In the genomic region with DNA sequence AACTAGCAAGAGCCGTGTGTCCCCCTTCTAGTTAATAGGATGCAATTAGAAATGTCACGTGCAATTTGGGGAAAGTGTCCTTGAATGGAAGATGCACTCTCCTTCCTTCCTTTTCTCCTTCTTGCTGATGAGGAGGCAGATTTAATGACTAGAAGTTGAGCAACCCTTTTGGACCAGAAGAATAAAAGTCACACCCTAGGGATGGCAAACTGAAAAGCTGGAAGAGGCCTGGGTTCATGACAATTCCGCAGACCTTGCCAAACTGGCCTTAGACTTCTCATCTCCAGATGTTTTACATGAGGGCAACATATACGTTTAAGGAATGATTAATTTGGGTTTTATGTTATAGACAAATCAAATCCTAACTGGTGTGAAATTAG, we compare ENCODE assay signal across 22 cellular contexts. TPM values are rescaled to one million over a fixed set of nuclear protein-coding genes. Genes with fewer than 3 reads are reported as not detected.
A peak's percentile ranks its signal among the peaks of the same experiment; 100 is the strongest.
DNase-seq lines count a peak whose midpoint lies in the region; ATAC-seq and TF ChIP-seq lines count a peak whose summit lies in the region.
"Had no signal": no experiment of that assay in that cellular context is flagged by ENCODE, and none has a peak within 500 bp of the region (broad histone marks: within the 10 kb centered on the region; RNA-seq: fewer than 3 reads in every experiment).

No MANE protein-coding gene starts in this region.

- H3K9ac ChIP-seq in colonic mucosa (ENCODE audit: low read depth in 2 of 2, low read length in 2 of 2) (no peak overlapping the region), smooth muscle cell (ENCODE audit: low read depth) (no peak overlapping the region)
- H3K9ac ChIP-seq: BLaER1 had no signal

- ATAC-seq in Right ventricle myocardium inferior (peak; percentile 68), HG03354 (IDR thresholded peaks at IDR 0.05; ENCODE audit: poor library complexity, severe bottlenecking, unreplicated experiment) (no peak)
- ATAC-seq: activated CD8-positive, alpha-beta T cell treated with anti-CD3 and anti-CD28 coated beads for 36 hours had no signal

- H3F3A ChIP-seq in smooth muscle cell (ENCODE audit: low read depth) = no peaks in the 10 kb centered on the region

- peaks cover 0 to 9% (median 0%) of the 10 kb centered on the region in 6 donors for H3K9me3 Mint-ChIP-seq in immature natural killer cell
- H3K9me3 Mint-ChIP-seq: IgD-negative memory B cell had no signal

- peak overlapping the region; percentile 66 to 84 (median 79) for H3K4me3 Mint-ChIP-seq in immature natural killer cell
- H3K4me3 Mint-ChIP-seq: activated CD8-positive, alpha-beta T cell treated with anti-CD3 and anti-CD28 coated beads for 36 hours had no signal

- H3K79me2 ChIP-seq in smooth muscle cell (ENCODE audit: low read depth) = no peaks in the 10 kb centered on the region

- H3K36me3 ChIP-seq in colonic mucosa = no peaks in the 10 kb centered on the region
- no peaks in the 10 kb centered on the region for H3K36me3 ChIP-seq in vagina
- no peaks in the 10 kb centered on the region for H3K36me3 ChIP-seq in smooth muscle cell (ENCODE audit: low read depth)
- H3K36me3 ChIP-seq: BLaER1, cardiac muscle cell, MG63 had no signal

- no peak overlapping the region for H2AFZ ChIP-seq in smooth muscle cell (ENCODE audit: low read depth)

- H3K4me3 ChIP-seq in colonic mucosa (no peak overlapping the region), vagina (no peak overlapping the region), smooth muscle cell (no peak overlapping the region)
- H3K4me3 ChIP-seq: BLaER1, cardiac muscle cell, MG63 had no signal

- H3K4me2 ChIP-seq in smooth muscle cell = no peak overlapping the region
- H3K4me2 ChIP-seq: BLaER1 had no signal

- H3K27me3 Mint-ChIP-seq in immature natural killer cell (ENCODE audit: low read depth in 3 of 3) = peaks cover 2 to 5% (median 4%) of the 10 kb centered on the region in 3 donors

- no peaks in the 10 kb centered on the region for H3K4me1 ChIP-seq in colonic mucosa
- H3K4me1 ChIP-seq in vagina = peaks cover 16% of the 10 kb centered on the region
- H3K4me1 ChIP-seq in smooth muscle cell (ENCODE audit: low read depth) = peaks cover 6% of the 10 kb centered on the region

- peak overlapping the region; percentile 79 to 93 (median 88) for H3K27ac Mint-ChIP-seq in immature natural killer cell
- H3K27ac Mint-ChIP-seq: activated CD8-positive, alpha-beta T cell treated with anti-CD3 and anti-CD28 coated beads for 36 hours; IgD-negative memory B cell had no signal

- H3K27ac ChIP-seq in colonic mucosa (no peak overlapping the region), vagina (peak overlapping the region; percentile 30), smooth muscle cell (ENCODE audit: low read depth) (no peak overlapping the region)
- H3K27ac ChIP-seq: BLaER1, cardiac muscle cell had no signal

- H3K27me3 ChIP-seq in colonic mucosa (no peaks in the 10 kb centered on the region), vagina (no peaks in the 10 kb centered on the region), smooth muscle cell (ENCODE audit: low read depth) (no peaks in the 10 kb centered on the region)
- H3K27me3 ChIP-seq: BLaER1, MG63 had no signal

- TF ChIP-seq POLR2A in vagina (IDR thresholded peaks at IDR 0.05) = no peak

- TF ChIP-seq CTCF in colonic mucosa (IDR thresholded peaks at IDR 0.05) = no peak
- TF ChIP-seq CTCF in vagina (IDR thresholded peaks at IDR 0.05) = no peak
- no peak for TF ChIP-seq CTCF in smooth muscle cell (IDR thresholded peaks at IDR 0.05; ENCODE audit: borderline replicate concordance, insufficient read depth, poor library complexity, severe bottlenecking)

- no peaks in the 10 kb centered on the region for H4K20me1 ChIP-seq in smooth muscle cell (ENCODE audit: low read depth)
- H4K20me1 ChIP-seq: BLaER1 had no signal

- peaks cover 39 to 51% of the 10 kb centered on the region in 2 donors for H3K4me1 Mint-ChIP-seq in immature natural killer cell

- DNase-seq in Right ventricle myocardium inferior (ENCODE audit: missing footprints) = no peak
- DNase-seq in cardiac septum (ENCODE audit: low spot score) = no peak
- DNase-seq in colonic mucosa = peak; percentile 26
- no peak for DNase-seq in immature natural killer cell
- no peak for DNase-seq in vagina (ENCODE audit: extremely low spot score in 2 of 2)
- no peak for DNase-seq in activated CD4-positive, alpha-beta T cell treated with anti-CD3 and anti-CD28 coated beads for 48 hours
- no peak for DNase-seq in smooth muscle cell (lab: John Stamatoyannopoulos, UW; ENCODE audit: unreplicated experiment)
- DNase-seq: activated CD4-positive, CD25-positive, alpha-beta regulatory T cell; activated CD8-positive, alpha-beta T cell treated with anti-CD3 and anti-CD28 coated beads for 36 hours; amniotic stem cell; Calu3; EL; foreskin melanocyte; kidney; MG63; NCI-H1436 treated with DMSO at 0.1 percent for 48 hours; NCI-H524; T1000 had no signal

- intact Hi-C loops in Right ventricle myocardium inferior (cut with DNase I) (no loop called here), cardiac septum (cut with DNase I) (no loop called here), colonic mucosa (cut with DNase I) (no loop called here), vagina (cut with DNase I) (no loop called here)

- H3K36me3 Mint-ChIP-seq in immature natural killer cell = no peaks in the 10 kb centered on the region

- H3K9me3 ChIP-seq in colonic mucosa (no peaks in the 10 kb centered on the region), vagina (no peaks in the 10 kb centered on the region), smooth muscle cell (replicated peaks; ENCODE audit: low read depth) (peaks cover 12% of the 10 kb centered on the region)

- WGBS in smooth muscle cell (ENCODE audit: low lambda C conversion rate) = 88% methylated on average over 4 of the region's 4 CpGs

RNA-seq across cellular contexts. Expression of gene NCOA1, which starts 38.6 kb away (rescaled TPM):
- total RNA-seq in Right ventricle myocardium inferior (31.0 TPM), cardiac septum (31.9 TPM), colonic mucosa (10 to 100 TPM; 24.8 to 35.2 TPM), vagina (48.4 TPM), smooth muscle cell (11.2 and 21.0 TPM in 2 replicates)
- polyA plus RNA-seq in immature natural killer cell (10 to 100 TPM; 21.2 to 35.0 (median 25.6) TPM), smooth muscle cell (8.5 and 9.7 TPM in 2 replicates)
